ENCODE assay signal across 8 cellular contexts in genomic region chr9:37575511-37575914, GRCh38. TPM values are rescaled to one million over a fixed set of nuclear protein-coding genes. Genes with fewer than 3 reads are reported as not detected.
DNase-seq lines count a peak whose midpoint lies in the region; ATAC-seq and TF ChIP-seq lines count a peak whose summit lies in the region.

No MANE protein-coding gene starts in this region.

- BruUV-seq in Caco-2 (replicated peaks; lab: Mats Ljungman, UMichigan) (no TSS peak), PC-9 (replicated peaks; lab: Mats Ljungman, UMichigan) (no TSS peak)

- H3K4me2 ChIP-seq in Karpas-422 (ENCODE audit: low read depth, low read length, poor library complexity, severe bottlenecking) (peak overlapping the region; percentile 92), PC-9 (no peak overlapping the region)

- intact Hi-C loops in Caco-2 (cut with micrococcal nuclease; ENCODE audit: unreplicated experiment) (no loop called here), PC-9 (cut with micrococcal nuclease; ENCODE audit: unreplicated experiment) (no loop called here)

- peak overlapping the region; percentile 73 for H3K9ac ChIP-seq in Karpas-422 (ENCODE audit: low read length)

- H3K27me3 ChIP-seq in Caco-2 (replicated peaks; ENCODE audit: control insufficient read depth, insufficient read depth, low read length) (no peaks in the 10 kb centered on the region), Karpas-422 (ENCODE audit: low read length) (no peaks in the 10 kb centered on the region), PC-9 (ENCODE audit: insufficient read depth, low read depth) (no peaks in the 10 kb centered on the region)

- H3K9me3 Mint-ChIP-seq in Caco-2 (ENCODE audit: unreplicated experiment) (no peaks in the 10 kb centered on the region), mesothelial cell of epicardium (no peaks in the 10 kb centered on the region)

- H3K27me3 Mint-ChIP-seq in Caco-2 (ENCODE audit: insufficient read depth, unreplicated experiment) (no peaks in the 10 kb centered on the region), mesothelial cell of epicardium (ENCODE audit: low read depth) (no peaks in the 10 kb centered on the region)

- DNase-seq in Caco-2 (no peak), Karpas-422 (peak; percentile 80), choroid plexus epithelial cell (ENCODE audit: low read depth) (no peak), mesothelial cell of epicardium (ENCODE audit: low spot score in 2 of 2, unreplicated experiment in 2 of 2) (no peak), NCI-H2227 treated with DMSO at 0.1 percent for 48 hours (lab: John Stamatoyannopoulos, UW) (no peak), PC-9 (no peak), NCI-H2029 treated with DMSO at 0.1 percent for 48 hours (lab: John Stamatoyannopoulos, UW) (no peak)

- H3K4me1 Mint-ChIP-seq in Caco-2 (ENCODE audit: low read depth, unreplicated experiment) (no peaks in the 10 kb centered on the region), mesothelial cell of epicardium (peaks cover 31% of the 10 kb centered on the region)

- peak; percentile 62 for ATAC-seq in GM21447 (IDR thresholded peaks at IDR 0.05; ENCODE audit: unreplicated experiment)

- POLR2A ChIA-PET in Caco-2 (lab: Charles Lee), result interaction anchor here (1.0 kb wide), 1 partner anchor 16 kb away, joined by 3 read pairs; no protein-coding TSS in a partner anchor
- POLR2A ChIA-PET in PC-9 (lab: Charles Lee; ENCODE audit: unreplicated experiment), result no interaction called here

- H3F3A ChIP-seq in PC-9 (ENCODE audit: insufficient read depth, low read depth), result no peaks in the 10 kb centered on the region

- H3K36me3 ChIP-seq in Caco-2 (ENCODE audit: control insufficient read depth, insufficient read depth, low read length), result no peaks in the 10 kb centered on the region
- peaks cover 8% of the 10 kb centered on the region; the same call in 1 of the 2 replicates for H3K36me3 ChIP-seq in Karpas-422 (ENCODE audit: insufficient read depth, low read length)
- no peaks in the 10 kb centered on the region for H3K36me3 ChIP-seq in PC-9 (ENCODE audit: low read depth)

- CTCF ChIA-PET in Caco-2 (lab: Charles Lee) (no interaction called here), PC-9 (lab: Charles Lee) (no interaction called here)

- H3K4me3 Mint-ChIP-seq in Caco-2 (ENCODE audit: unreplicated experiment) (peak overlapping the region; percentile 77), mesothelial cell of epicardium (peak overlapping the region; percentile 81)

- H3K36me3 Mint-ChIP-seq in Caco-2 (ENCODE audit: insufficient read depth, unreplicated experiment), result peaks cover 32% of the 10 kb centered on the region
- H3K36me3 Mint-ChIP-seq in mesothelial cell of epicardium, result no peaks in the 10 kb centered on the region

- H4K20me1 ChIP-seq in Karpas-422 (ENCODE audit: insufficient read depth, low read depth, low read length), result peaks cover 6% of the 10 kb centered on the region; the same call in 1 of the 2 replicates
- H4K20me1 ChIP-seq in PC-9 (ENCODE audit: insufficient read depth), result no peaks in the 10 kb centered on the region; the same call in 1 of the 2 replicates

- H3K9me3 ChIP-seq in Caco-2 (no peaks in the 10 kb centered on the region), Karpas-422 (ENCODE audit: low read length) (no peaks in the 10 kb centered on the region), PC-9 (ENCODE audit: insufficient read depth, low read depth) (no peaks in the 10 kb centered on the region)

- H2AFZ ChIP-seq in Karpas-422 (ENCODE audit: low read length), result no peak overlapping the region
- no peak overlapping the region for H2AFZ ChIP-seq in PC-9

- H3K4me3 ChIP-seq in Caco-2 (ENCODE audit: low read depth, low read length) (peak overlapping the region; percentile 64), Karpas-422 (ENCODE audit: low read length) (peak overlapping the region; percentile 67), choroid plexus epithelial cell (ENCODE audit: low read depth, low read length) (peak overlapping the region; percentile 80), PC-9 (no peak overlapping the region)

- H3K9me2 ChIP-seq in Karpas-422 (replicated peaks; ENCODE audit: insufficient read depth, low read length) (no peaks in the 10 kb centered on the region), PC-9 (ENCODE audit: insufficient read depth) (no peaks in the 10 kb centered on the region)

- H3K27ac Mint-ChIP-seq in Caco-2 (ENCODE audit: unreplicated experiment) (no peak overlapping the region), mesothelial cell of epicardium (peak overlapping the region; percentile 80)

- no peaks in the 10 kb centered on the region for H3K4me1 ChIP-seq in Caco-2
- H3K4me1 ChIP-seq in Karpas-422 (ENCODE audit: low read length), result peaks cover 38% of the 10 kb centered on the region
- H3K4me1 ChIP-seq in PC-9 (replicated peaks; ENCODE audit: insufficient read depth), result no peaks in the 10 kb centered on the region

- H3K27ac ChIP-seq in Karpas-422 (ENCODE audit: low read length) (peak overlapping the region; percentile 71), PC-9 (no peak overlapping the region)

- H3K79me2 ChIP-seq in Karpas-422 (ENCODE audit: low read length), result peaks cover 56% of the 10 kb centered on the region
- no peaks in the 10 kb centered on the region for H3K79me2 ChIP-seq in PC-9 (ENCODE audit: low read depth)

- TF ChIP-seq CTCF in Caco-2 (IDR thresholded peaks at IDR 0.05; ENCODE audit: insufficient read depth in 1 of 2, low read depth in 1 of 2, low read length in 1 of 2, severe bottlenecking in 1 of 2, unreplicated experiment in 1 of 2) (no peak), choroid plexus epithelial cell (conservative IDR thresholded peaks at IDR 0.05; ENCODE audit: low read depth, low read length) (no peak), mesothelial cell of epicardium (IDR thresholded peaks at IDR 0.05; ENCODE audit: unreplicated experiment) (no peak), PC-9 (conservative IDR thresholded peaks at IDR 0.05) (no peak)

RNA-seq across cellular contexts. Expression of gene FBXO10, which starts 0.7 kb away (rescaled TPM):
- total RNA-seq in Caco-2 (2022) (6.9 and 8.1 TPM in 2 replicates), mesothelial cell of epicardium (22.0 to 26.6 TPM (median 24.1 TPM) in 3 replicates), PC-9 (2021) (3.4 and 3.7 TPM in 2 replicates)
- total RNA-seq in Karpas-422 (2014; rRNA removed; shearing (Covaris generic); ENCODE audit: low replicate concordance), result 25.8 and 29.3 TPM in 2 replicates

RNA-seq across cellular contexts. Expression of gene TOMM5, which starts 16.9 kb away (rescaled TPM):
- total RNA-seq in Caco-2 (2022) (185 and 201 TPM in 2 replicates), mesothelial cell of epicardium (81.4 to 87.2 TPM (median 83.4 TPM) in 3 replicates), PC-9 (2021) (60.0 and 78.2 TPM in 2 replicates)
- total RNA-seq in Karpas-422 (2014; rRNA removed; shearing (Covaris generic); ENCODE audit: low replicate concordance), result 262 and 265 TPM in 2 replicates
